Comparison of ENCODE assay signal across 8 cellular contexts in genomic region chr14:55270832-55271571, GRCh38. TPM values are rescaled to one million over a fixed set of nuclear protein-coding genes. Genes with fewer than 3 reads are reported as not detected.
A peak's percentile ranks its signal among the peaks of the same experiment; 100 is the strongest.
DNase-seq lines count a peak whose midpoint lies in the region; ATAC-seq, FAIRE-seq and TF ChIP-seq lines count a peak whose summit lies in the region.

TSS of gene FBXO34 (plus strand) at chr14:55271421. CDS start at chr14:55350391, 78,970 bp downstream.

- peak; percentile 81 for ATAC-seq in GM21447 (IDR thresholded peaks at IDR 0.05; ENCODE audit: unreplicated experiment)

- BruUV-seq in endothelial cell of umbilical vein (replicated peaks; lab: Mats Ljungman, UMichigan): no TSS peak

- peak; percentile 99 for DNase-seq in DMS 273 (lab: John Stamatoyannopoulos, UW; ENCODE audit: unreplicated experiment)
- DNase-seq in HuH-7 (ENCODE audit: low spot score): peak; percentile 82
- DNase-seq in activated T-cell treated with anti-CD3 and anti-CD28 coated beads for 1 hour (ENCODE audit: low read depth): peak; percentile 100
- peak; percentile 98 for DNase-seq in endothelial cell of umbilical vein (ENCODE audit: low read depth, low spot score)
- peak; percentile 94 for DNase-seq in middle frontal gyrus (ENCODE audit: extremely low spot score, low spot score)
- DNase-seq in stimulated activated CD8-positive, alpha-beta memory T cell treated with anti-CD3 and anti-CD28 coated beads, Interleukin-4, amount 100 ng/mL, for 1 hour (ENCODE audit: low read depth in 2 of 2, low spot score in 1 of 2): peak; percentile 99 to 100

- peak; percentile 71 for TF ChIP-seq POLR2A in endothelial cell of umbilical vein (IDR thresholded peaks at IDR 0.05; ENCODE audit: low read depth, low read length)

- peak within 1 kb of the TSS; percentile 100 for H3K4me3 ChIP-seq in OCI-LY3 (ENCODE audit: low read length)
- H3K4me3 ChIP-seq in endothelial cell of umbilical vein (replicated peaks in 1 of 3; ENCODE audit: insufficient read depth in 1 of 3, low read depth in 1 of 3, low read length in 3 of 3): peak within 1 kb of the TSS; percentile 85 to 99 (median 98)

- H3K27ac ChIP-seq in OCI-LY3 (ENCODE audit: low read length) (peak within 1 kb of the TSS; percentile 63), endothelial cell of umbilical vein (ENCODE audit: insufficient read depth, low read depth, low read length) (peak within 1 kb of the TSS; percentile 88)

- H3K79me2 ChIP-seq in OCI-LY3 (ENCODE audit: low read length) (peaks cover 43% of the 10 kb centered on the region), endothelial cell of umbilical vein (ENCODE audit: control insufficient read depth, insufficient read depth, low read length) (peaks cover 37% of the 10 kb centered on the region)

- H3K9me3 ChIP-seq in OCI-LY3 (ENCODE audit: insufficient read depth, low read length): no peaks in the 10 kb centered on the region
- no peaks in the 10 kb centered on the region for H3K9me3 ChIP-seq in endothelial cell of umbilical vein (replicated peaks; ENCODE audit: control insufficient read depth, insufficient read depth, low read length)

- no peaks in the 10 kb centered on the region for H3K9me1 ChIP-seq in endothelial cell of umbilical vein (replicated peaks; ENCODE audit: control insufficient read depth, extremely low read depth, insufficient read depth, low read length)

- no peaks in the 10 kb centered on the region for H3K27me3 ChIP-seq in OCI-LY3 (ENCODE audit: low read depth, low read length)
- H3K27me3 ChIP-seq in endothelial cell of umbilical vein (ENCODE audit: control insufficient read depth in 2 of 2, insufficient read depth in 2 of 2, low read length in 2 of 2): no peaks in the 10 kb centered on the region

- intact Hi-C loops in endothelial cell of umbilical vein (cut with micrococcal nuclease): loop anchor here (1.0 to 5.0 kb wide), 8 partner anchors 26 to 1216 kb away; partner anchors contain the start of genes ATG14 and KTN1

- H3K4me2 ChIP-seq in OCI-LY3 (ENCODE audit: low read length): peak within 1 kb of the TSS; percentile 69
- H3K4me2 ChIP-seq in endothelial cell of umbilical vein (ENCODE audit: insufficient read depth, low read length): peak within 1 kb of the TSS; percentile 98

- TF ChIP-seq CTCF in OCI-LY3 (IDR thresholded peaks at IDR 0.05; ENCODE audit: low read depth, low read length) (peak; percentile 98), endothelial cell of umbilical vein (IDR thresholded peaks at IDR 0.05; ENCODE audit: extremely low read depth in 1 of 2, insufficient read depth in 1 of 2, low read depth in 1 of 2, low read length in 2 of 2) (peak; percentile 98 to 100)

- H3K36me3 ChIP-seq in OCI-LY3 (replicated peaks; ENCODE audit: low read depth, low read length): peaks cover 3% of the 10 kb centered on the region
- H3K36me3 ChIP-seq in endothelial cell of umbilical vein (ENCODE audit: control insufficient read depth in 2 of 2, extremely low read depth in 1 of 2, insufficient read depth in 2 of 2, low read length in 2 of 2): no peaks in the 10 kb centered on the region

- FAIRE-seq in endothelial cell of umbilical vein (lab: Jason Lieb, UNC): peak; percentile 98

- peak within 1 kb of the TSS; percentile 97 for H3K9ac ChIP-seq in OCI-LY3 (ENCODE audit: low read length)
- peak within 1 kb of the TSS; percentile 98 for H3K9ac ChIP-seq in endothelial cell of umbilical vein (replicated peaks; ENCODE audit: extremely low read depth, insufficient read depth, low read length)

- dilution Hi-C loops in endothelial cell of umbilical vein (cut with MboI; ENCODE audit: extremely low pct_ligation_motif_present, low sequenced_read_pairs): no loop called here

- H3K4me1 ChIP-seq in OCI-LY3 (ENCODE audit: low read length) (peaks cover 18% of the 10 kb centered on the region), endothelial cell of umbilical vein (ENCODE audit: control insufficient read depth, extremely low read depth, insufficient read depth, low read length) (peaks cover 25% of the 10 kb centered on the region)

- POLR2A ChIA-PET in endothelial cell of umbilical vein (lab: Charles Lee): interaction anchor here (0.6 kb wide), 1 partner anchor 104 kb away, joined by 3 read pairs; no protein-coding TSS in a partner anchor

- H4K20me1 ChIP-seq in OCI-LY3 (ENCODE audit: insufficient read depth, low read length) (peaks cover 32% of the 10 kb centered on the region), endothelial cell of umbilical vein (replicated peaks; ENCODE audit: control insufficient read depth, extremely low read depth, insufficient read depth, low read length) (peaks cover 3% of the 10 kb centered on the region)

- H2AFZ ChIP-seq in OCI-LY3 (ENCODE audit: low read depth, low read length) (peak within 1 kb of the TSS; percentile 85), endothelial cell of umbilical vein (ENCODE audit: low read depth, low read length) (peak within 1 kb of the TSS; percentile 97)

- CTCF ChIA-PET in endothelial cell of umbilical vein (lab: Charles Lee): interaction anchor here (0.8 to 5.5 kb wide), 25 partner anchors 11 to 1204 kb away, joined by 3 to 71 read pairs (median 4); no protein-coding TSS in a partner anchor

TF ChIP-seq in endothelial cell of umbilical vein, 7 proteins besides CTCF, POLR2A, EP300 and RAD21:
- TF ChIP-seq POLR2AphosphoS5 (IDR thresholded peaks at IDR 0.05; ENCODE audit: insufficient read depth, low read depth, low read length) (peak; percentile 50), EZH2 (IDR thresholded peaks at IDR 0.05; ENCODE audit: borderline replicate concordance, low read depth, low read length, severe bottlenecking) (no peak), JUN (IDR thresholded peaks at IDR 0.05; ENCODE audit: borderline replicate concordance, insufficient read depth, insufficient read length, low read depth) (peak; percentile 14), MYC (IDR thresholded peaks at IDR 0.05; ENCODE audit: low read depth, low read length) (no peak), GATA2 (IDR thresholded peaks at IDR 0.05; ENCODE audit: insufficient read depth, insufficient read length, low read depth, low read length) (no peak), FOS (IDR thresholded peaks at IDR 0.05; ENCODE audit: borderline replicate concordance, insufficient read depth, low read length) (peak; percentile 44)

RNA-seq across cellular contexts. Expression of gene FBXO34, which starts in this region (rescaled TPM):
- 14.2 and 16.5 TPM in 2 replicates for total RNA-seq in endothelial cell of umbilical vein
- polyA plus RNA-seq in endothelial cell of umbilical vein: 6.8 and 8.5 TPM in 2 replicates
- 9.9 and 10.7 TPM in 2 replicates for polyA plus RNA-seq in endothelial cell of umbilical vein (2011; cell fraction: cytosol; rRNA removed)
- polyA plus RNA-seq in endothelial cell of umbilical vein (2011; cell fraction: nucleus; rRNA removed): 37.5 and 37.9 TPM in 2 replicates
- 10.8 and 12.1 TPM in 2 replicates for polyA plus RNA-seq in endothelial cell of umbilical vein (2012)
- 15.7 and 16.7 TPM in 2 replicates for polyA minus RNA-seq in endothelial cell of umbilical vein
- 7.7 TPM for polyA minus RNA-seq in endothelial cell of umbilical vein (2011; cell fraction: cytosol; rRNA and poly(A)+ RNA removed)
- polyA minus RNA-seq in endothelial cell of umbilical vein (2011; cell fraction: nucleus; rRNA and poly(A)+ RNA removed): 23.4 and 27.9 TPM in 2 replicates

Comparison
In these comparisons a context has a peak if more than half of its experiments do, and no peak if none do; other contexts are left out.
1. Peak in every context shown above with its lines: DNase-seq, ATAC-seq, H3K4me3 ChIP-seq and H3K27ac ChIP-seq.